Comparison of ENCODE assay signal across 16 cellular contexts in the genomic region with DNA sequence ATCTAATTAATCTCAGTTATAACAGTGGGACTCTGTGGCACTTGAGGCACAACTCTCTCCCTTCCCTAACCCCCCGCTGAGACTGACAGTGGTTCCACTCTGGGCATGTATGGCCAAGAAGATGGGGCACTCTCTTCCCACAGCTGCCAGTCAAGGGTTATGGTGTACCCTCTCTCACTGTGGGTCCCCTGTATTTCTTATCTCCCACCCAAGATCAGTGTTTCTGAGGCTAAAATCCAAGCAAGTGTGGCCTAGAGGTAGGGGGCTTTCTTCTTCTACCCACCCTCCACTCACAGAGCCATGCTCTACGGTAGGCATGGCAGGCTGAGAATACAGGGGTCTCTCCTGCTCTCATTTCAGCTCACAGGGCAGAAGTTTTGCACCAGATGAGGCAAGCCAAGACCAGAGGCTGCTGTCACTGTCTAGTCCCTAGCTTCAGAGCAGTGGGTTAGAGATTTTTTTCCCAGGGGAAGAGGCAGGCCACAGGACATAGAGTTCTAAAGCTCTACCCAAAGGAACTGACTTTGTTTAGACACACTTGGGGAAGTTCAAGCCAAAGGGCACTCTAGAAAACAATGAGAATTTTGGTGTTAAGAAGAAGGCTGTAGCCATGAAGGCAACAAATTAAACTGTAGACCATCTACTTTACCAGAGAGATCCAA. TPM values are rescaled to one million over a fixed set of nuclear protein-coding genes. Genes with fewer than 3 reads are reported as not detected.
DNase-seq lines count a peak whose midpoint lies in the region; ATAC-seq, FAIRE-seq and TF ChIP-seq lines count a peak whose summit lies in the region.
"Had no signal": no experiment of that assay in that cellular context is flagged by ENCODE, and none has a peak within 500 bp of the region (broad histone marks: within the 10 kb centered on the region; RNA-seq: fewer than 3 reads in every experiment).

No MANE protein-coding gene starts in this region.

- no peak for TF ChIP-seq CTCF in nephron progenitor cell (IDR thresholded peaks at IDR 0.05)
- TF ChIP-seq CTCF in progenitor cell of endocrine pancreas (IDR thresholded peaks at IDR 0.05; ENCODE audit: unreplicated experiment): no peak

- CTCF ChIA-PET in activated naive CD4-positive, alpha-beta T cell treated with anti-CD3 and anti-CD28 coated beads, Interleukin-2, amount 10 ng/mL, durations not matched to agents 7 days and 5 days (lab: Charles Lee): interaction anchor here (1.2 to 4.7 kb wide), 5 partner anchors 19 to 133 kb away, joined by 3 to 20 read pairs (median 7); partner anchors contain the start of gene HINT3

- H3K9me3 Mint-ChIP-seq in activated naive CD4-positive, alpha-beta T cell treated with anti-CD3 and anti-CD28 coated beads, Interleukin-2, amount 10 ng/mL, durations not matched to agents 7 days and 5 days: no peaks in the 10 kb centered on the region
- H3K9me3 Mint-ChIP-seq in activated naive CD8-positive, alpha-beta T cell treated with anti-CD3 and anti-CD28 coated beads, Interleukin-2, amount 50 U/mL, for 24 hours: no peaks in the 10 kb centered on the region
- H3K9me3 Mint-ChIP-seq in nephron progenitor cell (no peaks in the 10 kb centered on the region), progenitor cell of endocrine pancreas (ENCODE audit: low read depth) (no peaks in the 10 kb centered on the region)
- H3K9me3 Mint-ChIP-seq: central memory CD8-positive, alpha-beta T cell had no signal

- H3K4me3 Mint-ChIP-seq in activated naive CD4-positive, alpha-beta T cell treated with anti-CD3 and anti-CD28 coated beads, Interleukin-2, amount 10 ng/mL, durations not matched to agents 7 days and 5 days: no peak overlapping the region
- no peak overlapping the region for H3K4me3 Mint-ChIP-seq in activated naive CD8-positive, alpha-beta T cell treated with anti-CD3 and anti-CD28 coated beads, Interleukin-2, amount 50 U/mL, for 24 hours
- H3K4me3 Mint-ChIP-seq in nephron progenitor cell (no peak overlapping the region), progenitor cell of endocrine pancreas (ENCODE audit: low read depth) (no peak overlapping the region)
- H3K4me3 Mint-ChIP-seq: central memory CD8-positive, alpha-beta T cell had no signal

- H3K27me3 Mint-ChIP-seq in activated naive CD4-positive, alpha-beta T cell treated with anti-CD3 and anti-CD28 coated beads, Interleukin-2, amount 10 ng/mL, durations not matched to agents 7 days and 5 days: no peaks in the 10 kb centered on the region
- no peaks in the 10 kb centered on the region for H3K27me3 Mint-ChIP-seq in activated naive CD8-positive, alpha-beta T cell treated with anti-CD3 and anti-CD28 coated beads, Interleukin-2, amount 50 U/mL, for 24 hours
- H3K27me3 Mint-ChIP-seq in nephron progenitor cell (ENCODE audit: low read depth, poor library complexity) (no peaks in the 10 kb centered on the region), progenitor cell of endocrine pancreas (no peaks in the 10 kb centered on the region)
- H3K27me3 Mint-ChIP-seq: central memory CD8-positive, alpha-beta T cell had no signal

- no peak for DNase-seq in activated naive CD4-positive, alpha-beta T cell treated with anti-CD3 and anti-CD28 coated beads, Interleukin-2, amount 10 ng/mL, durations not matched to agents 7 days and 5 days
- DNase-seq in activated naive CD4-positive, alpha-beta T cell treated with Interleukin-2 at 50 U/mL for 16 hours: no peak
- DNase-seq in GM12891 (ENCODE audit: insufficient read length, low spot score) (no peak), nephron progenitor cell (no peak), NCI-H1930 (lab: John Stamatoyannopoulos, UW) (no peak), dermis blood vessel endothelial cell (no peak), progenitor cell of endocrine pancreas (ENCODE audit: low spot score, unreplicated experiment) (no peak)
- DNase-seq in activated naive CD8-positive, alpha-beta T cell treated with anti-CD3 and anti-CD28 coated beads, Interleukin-2, amount 50 U/mL, for 24 hours: no peak
- DNase-seq: activated T-cell treated with anti-CD3 and anti-CD28 coated beads for 4 hours; effector memory CD4-positive, alpha-beta T cell; midbrain; MM.1S; NCI-H187; retina had no signal

- TF ChIP-seq POLR2A in GM12891 (IDR thresholded peaks at IDR 0.05; ENCODE audit: low read depth, low read length): no peak

- H3K27ac Mint-ChIP-seq in activated naive CD4-positive, alpha-beta T cell treated with anti-CD3 and anti-CD28 coated beads, Interleukin-2, amount 10 ng/mL, durations not matched to agents 7 days and 5 days: peak overlapping the region; percentile 42
- peak overlapping the region; percentile 53 for H3K27ac Mint-ChIP-seq in activated naive CD8-positive, alpha-beta T cell treated with anti-CD3 and anti-CD28 coated beads, Interleukin-2, amount 50 U/mL, for 24 hours
- H3K27ac Mint-ChIP-seq in nephron progenitor cell (peak overlapping the region; percentile 23), progenitor cell of endocrine pancreas (no peak overlapping the region)

- H3K4me1 Mint-ChIP-seq in activated naive CD4-positive, alpha-beta T cell treated with anti-CD3 and anti-CD28 coated beads, Interleukin-2, amount 10 ng/mL, durations not matched to agents 7 days and 5 days: peaks cover 37% of the 10 kb centered on the region
- H3K4me1 Mint-ChIP-seq in activated naive CD8-positive, alpha-beta T cell treated with anti-CD3 and anti-CD28 coated beads, Interleukin-2, amount 50 U/mL, for 24 hours: peaks cover 17% of the 10 kb centered on the region
- H3K4me1 Mint-ChIP-seq in nephron progenitor cell: peaks cover 17% of the 10 kb centered on the region
- H3K4me1 Mint-ChIP-seq in progenitor cell of endocrine pancreas (ENCODE audit: low read depth): no peaks in the 10 kb centered on the region
- H3K4me1 Mint-ChIP-seq: central memory CD8-positive, alpha-beta T cell had no signal

- peaks cover 50% of the 10 kb centered on the region for H3K36me3 Mint-ChIP-seq in activated naive CD4-positive, alpha-beta T cell treated with anti-CD3 and anti-CD28 coated beads, Interleukin-2, amount 10 ng/mL, durations not matched to agents 7 days and 5 days
- H3K36me3 Mint-ChIP-seq in activated naive CD8-positive, alpha-beta T cell treated with anti-CD3 and anti-CD28 coated beads, Interleukin-2, amount 50 U/mL, for 24 hours (ENCODE audit: low read depth): peaks cover 64% of the 10 kb centered on the region
- H3K36me3 Mint-ChIP-seq in nephron progenitor cell (ENCODE audit: low read depth): peaks cover 19% of the 10 kb centered on the region
- H3K36me3 Mint-ChIP-seq in progenitor cell of endocrine pancreas (ENCODE audit: insufficient read depth): peaks cover 8% of the 10 kb centered on the region

- no peak for FAIRE-seq in GM12891 (lab: Jason Lieb, UNC)

- no peak for ATAC-seq in activated naive CD8-positive, alpha-beta T cell treated with anti-CD3 and anti-CD28 coated beads, Interleukin-2, amount 50 U/mL, for 24 hours
- ATAC-seq: activated CD4-positive, CD25-positive, alpha-beta regulatory T cell treated with anti-CD3 and anti-CD28 coated beads, Interleukin-2, amount 50 U/mL, for 24 hours had no signal

TF ChIP-seq in GM12891, 5 proteins besides CTCF, POLR2A, EP300 and RAD21:
- no peak for TF ChIP-seq POU2F2 (IDR thresholded peaks at IDR 0.05; ENCODE audit: low read depth, low read length)
- no peak for TF ChIP-seq TAF1 (IDR thresholded peaks at IDR 0.05; ENCODE audit: low read depth, low read length)
- TF ChIP-seq PAX5 (IDR thresholded peaks at IDR 0.05; ENCODE audit: insufficient read depth, low read length, severe bottlenecking): no peak
- TF ChIP-seq SPI1 (IDR thresholded peaks at IDR 0.05; ENCODE audit: low read depth, low read length): no peak
- 0 out of 2 replicates have a peak, but pooled peaks have one; percentile 43 for TF ChIP-seq POLR2AphosphoS5 (IDR thresholded peaks at IDR 0.05; ENCODE audit: low read depth, low read length)
TF ChIP-seq in GM12891: peak in this region for 1.

RNA-seq across cellular contexts. Expression of gene HINT3, which starts 31.7 kb away (rescaled TPM):
- 5.9 TPM for polyA plus RNA-seq in GM12891 (2012; ENCODE audit: low read depth, missing spikeins)
- total RNA-seq in dermis blood vessel endothelial cell (13.0 and 20.3 TPM in 2 replicates), progenitor cell of endocrine pancreas (20.7 and 20.9 TPM in 2 replicates)
